In genomic region chr2:127526142-127526939, GRCh38 we compare ENCODE assay signal across 8 cellular contexts. TPM values are rescaled to one million over a fixed set of nuclear protein-coding genes. Genes with fewer than 3 reads are reported as not detected.
A peak's percentile ranks its signal among the peaks of the same experiment; 100 is the strongest.
DNase-seq lines count a peak whose midpoint lies in the region; ATAC-seq, FAIRE-seq and TF ChIP-seq lines count a peak whose summit lies in the region.

Gene IWS1 (minus strand): TSS chr2:127526489. CDS start chr2:127526208, 281 bp downstream.

- H3K4me1 Mint-ChIP-seq in chondrocyte (ENCODE audit: low read depth) = peaks cover 27% of the 10 kb centered on the region

- peak within 1 kb of the TSS; percentile 100 for H3K27ac Mint-ChIP-seq in chondrocyte (ENCODE audit: unreplicated experiment)

- H3K9me3 ChIP-seq in kidney (ENCODE audit: control insufficient read depth in 1 of 2, low read length in 2 of 2) = no peaks in the 10 kb centered on the region

- peak within 1 kb of the TSS; percentile 89 to 90 for H3K9ac ChIP-seq in kidney (ENCODE audit: low read length in 2 of 2)

- TF ChIP-seq CTCF in chondrocyte (IDR thresholded peaks at IDR 0.05) = peak; percentile 22
- TF ChIP-seq CTCF in kidney (IDR thresholded peaks at IDR 0.05; ENCODE audit: borderline replicate concordance, extremely low read depth, insufficient read depth) = peak; percentile 30

- peak within 1 kb of the TSS; percentile 93 to 98 for H3K4me3 ChIP-seq in kidney (ENCODE audit: low read length in 2 of 2)

- DNase-seq in Ammon's horn (ENCODE audit: low spot score) (peak; percentile 97), NCI-H510A treated with DMSO at 0.1 percent for 48 hours (lab: John Stamatoyannopoulos, UW) (peak; percentile 99), chondrocyte (ENCODE audit: low spot score) (peak; percentile 98), kidney (peak; percentile 98)
- DNase-seq in activated CD4-positive, alpha-beta T cell treated with anti-CD3 and anti-CD28 coated beads for 24 hours (ENCODE audit: low read depth in 2 of 2) = peak; percentile 82 to 85
- DNase-seq in stimulated activated CD4-positive, alpha-beta T cell treated with anti-CD3 and anti-CD28 coated beads, Interleukin-15, amount 100 ng/mL, for 24 hours = peak; percentile 95

- H3K27ac ChIP-seq in kidney (ENCODE audit: low read depth in 2 of 2, low read length in 2 of 2) = peak within 1 kb of the TSS; percentile 94 to 97

- peak; percentile 85 for ATAC-seq in HG03439 (IDR thresholded peaks at IDR 0.05; ENCODE audit: unreplicated experiment)

- peak; percentile 84 for TF ChIP-seq POLR2A in GM19193 (IDR thresholded peaks at IDR 0.05; ENCODE audit: extremely low read depth, insufficient read depth, insufficient read length)

- intact Hi-C loops in kidney (cut with DNase I) = no loop called here

- H3K9me3 Mint-ChIP-seq in chondrocyte (ENCODE audit: low read depth) = peaks cover 5% of the 10 kb centered on the region

- no peaks in the 10 kb centered on the region for H3K27me3 Mint-ChIP-seq in chondrocyte (ENCODE audit: low read depth)

- peaks cover 2 to 17% of the 10 kb centered on the region in 2 donors for H3K36me3 ChIP-seq in kidney (ENCODE audit: control insufficient read depth in 1 of 2, insufficient read depth in 2 of 2, low read length in 2 of 2)

- H3K36me3 Mint-ChIP-seq in chondrocyte (ENCODE audit: low read depth) = peaks cover 4% of the 10 kb centered on the region

- peaks cover 8 to 10% of the 10 kb centered on the region in 2 donors for H3K4me1 ChIP-seq in kidney (ENCODE audit: control insufficient read depth in 1 of 2, insufficient read depth in 1 of 2, low read depth in 1 of 2, low read length in 2 of 2)

- H3K4me3 Mint-ChIP-seq in chondrocyte (ENCODE audit: unreplicated experiment) = peak within 1 kb of the TSS; percentile 83

- FAIRE-seq in kidney (lab: Jason Lieb, UNC) = no peak

RNA-seq across cellular contexts. Expression of gene IWS1, which starts in this region (rescaled TPM):
- total RNA-seq in chondrocyte (32.4 to 41.8 TPM (median 37.4 TPM) in 3 replicates), kidney (35.8 TPM)
- polyA plus RNA-seq in kidney (ENCODE audit: insufficient read depth, low read depth, low replicate concordance) = 29.8 TPM

Comparison
In these comparisons a context has a peak if more than half of its experiments do, and no peak if none do; other contexts are left out.
1. Peak in every context shown above with its lines: DNase-seq, ATAC-seq, H3K4me3 ChIP-seq and H3K27ac ChIP-seq.